ENCODE assay signal across 1 cellular context in the genomic region with DNA sequence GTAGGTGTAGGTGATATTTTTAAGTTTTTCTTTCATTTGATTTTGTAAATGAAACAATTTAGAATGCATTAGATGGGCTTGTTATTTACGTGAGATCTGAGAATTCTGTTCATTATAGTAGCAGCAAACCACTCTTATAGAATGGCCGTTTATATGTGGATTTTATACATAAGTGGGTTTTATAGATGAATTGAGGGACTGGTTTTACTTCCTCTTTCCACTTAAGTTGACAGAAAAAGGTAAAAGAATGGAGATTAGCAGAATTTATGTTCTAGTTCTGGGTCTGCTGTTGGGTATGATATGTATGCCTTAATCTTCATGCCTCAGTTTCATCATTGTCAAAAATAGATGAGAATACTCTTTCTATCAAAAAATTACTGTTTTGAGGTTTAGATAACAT.
A peak's percentile ranks its signal among the peaks of the same experiment; 100 is the strongest.
TF ChIP-seq lines count a peak whose summit lies in the region.

No MANE protein-coding gene starts in this region.

TF ChIP-seq in K562, 482 proteins besides CTCF, POLR2A, EP300 and RAD21:
- TF ChIP-seq, protein P1, sequence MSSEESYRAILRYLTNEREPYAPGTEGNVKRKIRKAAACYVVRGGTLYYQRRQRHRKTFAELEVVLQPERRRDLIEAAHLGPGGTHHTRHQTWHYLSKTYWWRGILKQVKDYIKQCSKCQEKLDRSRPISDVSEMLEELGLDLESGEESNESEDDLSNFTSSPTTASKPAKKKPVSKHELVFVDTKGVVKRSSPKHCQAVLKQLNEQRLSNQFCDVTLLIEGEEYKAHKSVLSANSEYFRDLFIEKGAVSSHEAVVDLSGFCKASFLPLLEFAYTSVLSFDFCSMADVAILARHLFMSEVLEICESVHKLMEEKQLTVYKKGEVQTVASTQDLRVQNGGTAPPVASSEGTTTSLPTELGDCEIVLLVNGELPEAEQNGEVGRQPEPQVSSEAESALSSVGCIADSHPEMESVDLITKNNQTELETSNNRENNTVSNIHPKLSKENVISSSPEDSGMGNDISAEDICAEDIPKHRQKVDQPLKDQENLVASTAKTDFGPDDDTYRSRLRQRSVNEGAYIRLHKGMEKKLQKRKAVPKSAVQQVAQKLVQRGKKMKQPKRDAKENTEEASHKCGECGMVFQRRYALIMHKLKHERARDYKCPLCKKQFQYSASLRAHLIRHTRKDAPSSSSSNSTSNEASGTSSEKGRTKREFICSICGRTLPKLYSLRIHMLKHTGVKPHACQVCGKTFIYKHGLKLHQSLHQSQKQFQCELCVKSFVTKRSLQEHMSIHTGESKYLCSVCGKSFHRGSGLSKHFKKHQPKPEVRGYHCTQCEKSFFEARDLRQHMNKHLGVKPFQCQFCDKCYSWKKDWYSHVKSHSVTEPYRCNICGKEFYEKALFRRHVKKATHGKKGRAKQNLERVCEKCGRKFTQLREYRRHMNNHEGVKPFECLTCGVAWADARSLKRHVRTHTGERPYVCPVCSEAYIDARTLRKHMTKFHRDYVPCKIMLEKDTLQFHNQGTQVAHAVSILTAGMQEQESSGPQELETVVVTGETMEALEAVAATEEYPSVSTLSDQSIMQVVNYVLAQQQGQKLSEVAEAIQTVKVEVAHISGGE (CRISPR knock-in tag; IDR thresholded peaks at IDR 0.05): no peak
- TF ChIP-seq ZNF146 (CRISPR knock-in tag; IDR thresholded peaks at IDR 0.05; ENCODE audit: unreplicated experiment) (no peak), SMARCB1 (IDR thresholded peaks at IDR 0.05; ENCODE audit: insufficient read length, low read depth) (no peak), ZNF24 (IDR thresholded peaks at IDR 0.05) (no peak), MEIS2 (IDR thresholded peaks at IDR 0.05; ENCODE audit: partially characterized antibody) (peak; percentile 52), ARID1B (IDR thresholded peaks at IDR 0.05) (peak; percentile 17), ZNF668 (CRISPR knock-in tag; IDR thresholded peaks at IDR 0.05) (no peak), MCM2 (IDR thresholded peaks at IDR 0.05; ENCODE audit: low read depth) (no peak), ZNF77 (CRISPR knock-in tag; IDR thresholded peaks at IDR 0.05) (no peak), MEF2D (tag; conservative IDR thresholded peaks at IDR 0.05; ENCODE audit: low read depth) (no peak), MAFK (IDR thresholded peaks at IDR 0.05; ENCODE audit: low read length) (no peak), KDM4B (IDR thresholded peaks at IDR 0.05; ENCODE audit: borderline replicate concordance in 2 of 2, low read depth in 1 of 2) (no peak), HDGF (IDR thresholded peaks at IDR 0.05) (no peak), ETV5 (CRISPR knock-in tag; IDR thresholded peaks at IDR 0.05; ENCODE audit: low read depth) (no peak), RHOXF2B (CRISPR knock-in tag; conservative IDR thresholded peaks at IDR 0.05) (no peak)
- TF ChIP-seq, protein P2, sequence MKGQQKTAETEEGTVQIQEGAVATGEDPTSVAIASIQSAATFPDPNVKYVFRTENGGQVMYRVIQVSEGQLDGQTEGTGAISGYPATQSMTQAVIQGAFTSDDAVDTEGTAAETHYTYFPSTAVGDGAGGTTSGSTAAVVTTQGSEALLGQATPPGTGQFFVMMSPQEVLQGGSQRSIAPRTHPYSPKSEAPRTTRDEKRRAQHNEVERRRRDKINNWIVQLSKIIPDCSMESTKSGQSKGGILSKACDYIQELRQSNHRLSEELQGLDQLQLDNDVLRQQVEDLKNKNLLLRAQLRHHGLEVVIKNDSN (CRISPR knock-in tag; IDR thresholded peaks at IDR 0.05): no peak
- TF ChIP-seq, protein P3, sequence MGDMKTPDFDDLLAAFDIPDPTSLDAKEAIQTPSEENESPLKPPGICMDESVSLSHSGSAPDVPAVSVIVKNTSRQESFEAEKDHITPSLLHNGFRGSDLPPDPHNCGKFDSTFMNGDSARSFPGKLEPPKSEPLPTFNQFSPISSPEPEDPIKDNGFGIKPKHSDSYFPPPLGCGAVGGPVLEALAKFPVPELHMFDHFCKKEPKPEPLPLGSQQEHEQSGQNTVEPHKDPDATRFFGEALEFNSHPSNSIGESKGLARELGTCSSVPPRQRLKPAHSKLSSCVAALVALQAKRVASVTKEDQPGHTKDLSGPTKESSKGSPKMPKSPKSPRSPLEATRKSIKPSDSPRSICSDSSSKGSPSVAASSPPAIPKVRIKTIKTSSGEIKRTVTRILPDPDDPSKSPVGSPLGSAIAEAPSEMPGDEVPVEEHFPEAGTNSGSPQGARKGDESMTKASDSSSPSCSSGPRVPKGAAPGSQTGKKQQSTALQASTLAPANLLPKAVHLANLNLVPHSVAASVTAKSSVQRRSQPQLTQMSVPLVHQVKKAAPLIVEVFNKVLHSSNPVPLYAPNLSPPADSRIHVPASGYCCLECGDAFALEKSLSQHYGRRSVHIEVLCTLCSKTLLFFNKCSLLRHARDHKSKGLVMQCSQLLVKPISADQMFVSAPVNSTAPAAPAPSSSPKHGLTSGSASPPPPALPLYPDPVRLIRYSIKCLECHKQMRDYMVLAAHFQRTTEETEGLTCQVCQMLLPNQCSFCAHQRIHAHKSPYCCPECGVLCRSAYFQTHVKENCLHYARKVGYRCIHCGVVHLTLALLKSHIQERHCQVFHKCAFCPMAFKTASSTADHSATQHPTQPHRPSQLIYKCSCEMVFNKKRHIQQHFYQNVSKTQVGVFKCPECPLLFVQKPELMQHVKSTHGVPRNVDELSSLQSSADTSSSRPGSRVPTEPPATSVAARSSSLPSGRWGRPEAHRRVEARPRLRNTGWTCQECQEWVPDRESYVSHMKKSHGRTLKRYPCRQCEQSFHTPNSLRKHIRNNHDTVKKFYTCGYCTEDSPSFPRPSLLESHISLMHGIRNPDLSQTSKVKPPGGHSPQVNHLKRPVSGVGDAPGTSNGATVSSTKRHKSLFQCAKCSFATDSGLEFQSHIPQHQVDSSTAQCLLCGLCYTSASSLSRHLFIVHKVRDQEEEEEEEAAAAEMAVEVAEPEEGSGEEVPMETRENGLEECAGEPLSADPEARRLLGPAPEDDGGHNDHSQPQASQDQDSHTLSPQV (IDR thresholded peaks at IDR 0.05): no peak
TF ChIP-seq in K562: peak in this region for 2.
